ENCODE assay signal across 10 cellular contexts in the genomic region with DNA sequence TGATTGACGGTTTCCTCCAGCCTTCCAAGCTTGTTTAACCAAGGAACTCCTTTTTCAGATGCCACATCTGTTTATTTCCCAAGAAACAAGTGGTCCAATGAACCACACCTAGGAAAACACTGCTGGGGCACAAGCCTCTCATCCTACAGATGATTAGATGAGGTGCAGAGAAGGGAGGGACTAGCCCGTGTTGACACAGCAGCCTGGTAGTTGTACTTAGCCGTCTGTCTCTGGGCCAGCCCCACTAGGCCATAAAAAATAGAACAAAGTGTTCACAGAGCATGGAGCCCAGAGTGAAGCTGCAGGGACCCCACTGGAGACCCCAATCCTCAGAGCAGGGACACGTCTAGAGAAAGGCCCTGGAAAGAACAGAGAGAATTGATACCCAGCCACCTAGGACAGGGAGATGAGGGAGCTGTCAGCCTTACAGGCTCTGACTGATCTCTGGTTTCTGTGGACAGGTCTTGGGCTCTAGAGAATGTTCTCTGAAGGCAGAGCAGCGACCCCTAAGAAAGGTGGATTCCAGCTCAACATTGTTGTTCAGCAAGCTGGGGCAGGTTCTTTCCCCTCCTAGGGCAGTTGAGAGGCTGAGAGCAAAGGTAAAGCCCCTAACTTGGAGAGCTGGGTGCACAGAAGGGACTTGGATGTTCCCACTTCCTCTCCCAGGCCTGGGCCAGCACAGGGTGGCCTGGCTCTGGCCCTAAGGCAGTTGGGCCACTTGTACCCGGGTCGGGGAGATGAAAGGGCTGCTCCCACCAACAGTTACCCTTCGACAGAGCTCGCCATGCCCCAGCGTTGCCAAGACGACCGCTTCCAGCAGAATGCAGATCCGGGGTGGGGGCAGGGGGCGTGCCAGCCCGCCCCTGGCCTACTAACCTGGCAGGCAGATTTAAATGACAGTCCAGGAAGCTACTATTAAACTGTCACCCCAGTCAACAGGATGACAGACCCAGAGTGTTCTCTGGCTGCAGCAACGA. TPM values are rescaled to one million over a fixed set of nuclear protein-coding genes. Genes with fewer than 3 reads are reported as not detected.
DNase-seq lines count a peak whose midpoint lies in the region; ATAC-seq, FAIRE-seq and TF ChIP-seq lines count a peak whose summit lies in the region.
"Had no signal": no experiment of that assay in that cellular context is flagged by ENCODE, and none has a peak within 500 bp of the region (broad histone marks: within the 10 kb centered on the region; RNA-seq: fewer than 3 reads in every experiment).

No MANE protein-coding gene starts in this region.

- H3K4me2 ChIP-seq in HepG2 (ENCODE audit: low read depth, low read length): no peak overlapping the region
- H3K4me2 ChIP-seq in endothelial cell of umbilical vein (ENCODE audit: insufficient read depth, low read length): no peak overlapping the region

- H3K9ac ChIP-seq in HepG2 (ENCODE audit: insufficient read depth, low read depth, low read length) (no peak overlapping the region), endothelial cell of umbilical vein (replicated peaks; ENCODE audit: extremely low read depth, insufficient read depth, low read length) (no peak overlapping the region)

- intact Hi-C loops in HepG2 (cut with micrococcal nuclease; ENCODE audit: unreplicated experiment): no loop called here
- intact Hi-C loops in right lobe of liver (cut with DNase I): no loop called here
- intact Hi-C loops in endothelial cell of umbilical vein (cut with micrococcal nuclease): no loop called here

- H3K27ac ChIP-seq in HepG2 (ENCODE audit: extremely low read length, insufficient read depth, low read length): no peak overlapping the region
- H3K27ac ChIP-seq in right lobe of liver: no peak overlapping the region
- no peak overlapping the region for H3K27ac ChIP-seq in endothelial cell of umbilical vein (ENCODE audit: insufficient read depth, low read depth, low read length)
- H3K27ac ChIP-seq: neutrophil had no signal

- TF ChIP-seq CTCF in HepG2 (CRISPR knock-in tag; IDR thresholded peaks at IDR 0.05) (no peak), right lobe of liver (IDR thresholded peaks at IDR 0.05) (no peak), endothelial cell of umbilical vein (IDR thresholded peaks at IDR 0.05; ENCODE audit: extremely low read depth in 1 of 2, insufficient read depth in 1 of 2, low read depth in 1 of 2, low read length in 2 of 2) (no peak)

- dilution Hi-C loops in endothelial cell of umbilical vein (cut with MboI; ENCODE audit: extremely low pct_ligation_motif_present, low sequenced_read_pairs): no loop called here

- H3K36me3 Mint-ChIP-seq in activated naive CD8-positive, alpha-beta T cell treated with anti-CD3 and anti-CD28 coated beads, Interleukin-2, amount 50 U/mL, for 24 hours (ENCODE audit: low read depth): peaks cover 7% of the 10 kb centered on the region

- H3K9me3 ChIP-seq in HepG2 (ENCODE audit: low read length): no peaks in the 10 kb centered on the region
- no peaks in the 10 kb centered on the region for H3K9me3 ChIP-seq in right lobe of liver
- no peaks in the 10 kb centered on the region for H3K9me3 ChIP-seq in endothelial cell of umbilical vein (replicated peaks; ENCODE audit: control insufficient read depth, insufficient read depth, low read length)
- H3K9me3 ChIP-seq: neutrophil had no signal

- no peak overlapping the region for H3K4me3 Mint-ChIP-seq in activated naive CD8-positive, alpha-beta T cell treated with anti-CD3 and anti-CD28 coated beads, Interleukin-2, amount 50 U/mL, for 24 hours

- no peaks in the 10 kb centered on the region for H3K27me3 Mint-ChIP-seq in activated naive CD8-positive, alpha-beta T cell treated with anti-CD3 and anti-CD28 coated beads, Interleukin-2, amount 50 U/mL, for 24 hours

- H3K4me1 ChIP-seq in HepG2 (ENCODE audit: insufficient read depth, low read length) (peaks cover 38% of the 10 kb centered on the region), right lobe of liver (peaks cover 0 to 5% (median 0%) of the 10 kb centered on the region in 4 donors), endothelial cell of umbilical vein (ENCODE audit: control insufficient read depth, extremely low read depth, insufficient read depth, low read length) (peaks cover 24% of the 10 kb centered on the region)

- H3K9me1 ChIP-seq in endothelial cell of umbilical vein (replicated peaks; ENCODE audit: control insufficient read depth, extremely low read depth, insufficient read depth, low read length): no peaks in the 10 kb centered on the region

- H4K20me1 ChIP-seq in HepG2 (ENCODE audit: insufficient read depth, low read length) (0 out of 2 replicates have a peak, but pooled peaks cover 3% of the 10 kb centered on the region), endothelial cell of umbilical vein (replicated peaks; ENCODE audit: control insufficient read depth, extremely low read depth, insufficient read depth, low read length) (no peaks in the 10 kb centered on the region)

- ATAC-seq in HepG2: no peak
- no peak for ATAC-seq in right lobe of liver
- no peak for ATAC-seq in activated naive CD8-positive, alpha-beta T cell treated with anti-CD3 and anti-CD28 coated beads, Interleukin-2, amount 50 U/mL, for 24 hours

- no peak for TF ChIP-seq RAD21 in HepG2 (CRISPR knock-in tag; IDR thresholded peaks at IDR 0.05)

- 55% methylated on average over 5 of the region's 16 CpGs for WGBS in HepG2 (ENCODE audit: low lambda C conversion rate)
- 66% methylated on average over 3 of the region's 16 CpGs for WGBS in right lobe of liver (ENCODE audit: insufficient coverage, low coverage, low lambda C conversion rate, missing lambda C conversion rate)

- no peaks in the 10 kb centered on the region for H3K9me3 Mint-ChIP-seq in activated naive CD8-positive, alpha-beta T cell treated with anti-CD3 and anti-CD28 coated beads, Interleukin-2, amount 50 U/mL, for 24 hours

- H3K36me3 ChIP-seq in HepG2 (replicated peaks in 1 of 2; ENCODE audit: control insufficient read depth in 1 of 2, insufficient read depth in 2 of 2, low read length in 2 of 2) (0 out of 5 replicates have a peak, but pooled peaks cover 0 to 2% of the 10 kb centered on the region in 2 experiments), right lobe of liver (no peaks in the 10 kb centered on the region), endothelial cell of umbilical vein (ENCODE audit: control insufficient read depth in 2 of 2, extremely low read depth in 1 of 2, insufficient read depth in 2 of 2, low read length in 2 of 2) (no peaks in the 10 kb centered on the region)
- H3K36me3 ChIP-seq: neutrophil had no signal

- FAIRE-seq in HepG2 (lab: Jason Lieb, UNC) (no peak), endothelial cell of umbilical vein (lab: Jason Lieb, UNC) (peak; percentile 24)

- BruUV-seq in HepG2 (replicated peaks; lab: Mats Ljungman, UMichigan) (no TSS peak), endothelial cell of umbilical vein (replicated peaks; lab: Mats Ljungman, UMichigan) (no TSS peak)

- CTCF ChIA-PET in HepG2 (lab: Yijun Ruan, JAX; ENCODE audit: low intra/inter-chr PET ratio, low total read pairs): no interaction called here
- CTCF ChIA-PET in endothelial cell of umbilical vein (lab: Charles Lee): interaction anchor here (0.9 to 1.8 kb wide), 3 partner anchors 18 to 97 kb away, joined by 3 to 13 read pairs (median 4); no protein-coding TSS in a partner anchor

- no peak for TF ChIP-seq POLR2A in HepG2 (IDR thresholded peaks at IDR 0.05; ENCODE audit: insufficient read depth in 1 of 2, low read depth in 2 of 2, low read length in 2 of 2)
- TF ChIP-seq POLR2A in right lobe of liver (IDR thresholded peaks at IDR 0.05): no peak
- no peak for TF ChIP-seq POLR2A in endothelial cell of umbilical vein (IDR thresholded peaks at IDR 0.05; ENCODE audit: low read depth, low read length)

- H2AFZ ChIP-seq in HepG2 (ENCODE audit: low read length) (no peak overlapping the region), endothelial cell of umbilical vein (ENCODE audit: low read depth, low read length) (no peak overlapping the region)

- TF ChIP-seq EP300 in HepG2 (IDR thresholded peaks at IDR 0.05; ENCODE audit: low read depth in 2 of 2, low read length in 2 of 2): no peak
- no peak for TF ChIP-seq EP300 in HepG2 (CRISPR knock-in tag; IDR thresholded peaks at IDR 0.05; ENCODE audit: borderline replicate concordance)

- no peaks in the 10 kb centered on the region; a peak in 1 of 5 replicates for H3K27me3 ChIP-seq in HepG2 (ENCODE audit: control insufficient read depth in 1 of 2, insufficient read depth in 2 of 2, low read length in 2 of 2)
- no peaks in the 10 kb centered on the region for H3K27me3 ChIP-seq in right lobe of liver
- H3K27me3 ChIP-seq in endothelial cell of umbilical vein (ENCODE audit: control insufficient read depth in 2 of 2, insufficient read depth in 2 of 2, low read length in 2 of 2): no peaks in the 10 kb centered on the region
- H3K27me3 ChIP-seq: neutrophil had no signal

- in situ Hi-C loops in HepG2 (cut with HindIII; ENCODE audit: extremely low pct_ligation_motif_present, low pct_unique_long_range_greater_than_20kb) (no loop called here), G401 (cut with HindIII; ENCODE audit: low sequenced_read_pairs) (no loop called here)

- no peaks in the 10 kb centered on the region for H3K79me2 ChIP-seq in HepG2 (ENCODE audit: insufficient read depth, low read length)
- peaks cover 43% of the 10 kb centered on the region for H3K79me2 ChIP-seq in endothelial cell of umbilical vein (ENCODE audit: control insufficient read depth, insufficient read depth, low read length)

- H3K4me1 Mint-ChIP-seq in activated naive CD8-positive, alpha-beta T cell treated with anti-CD3 and anti-CD28 coated beads, Interleukin-2, amount 50 U/mL, for 24 hours: peaks cover 32% of the 10 kb centered on the region

- POLR2A ChIA-PET in HepG2 (lab: Yijun Ruan, JAX) (no interaction called here), endothelial cell of umbilical vein (lab: Charles Lee) (no interaction called here)

- no peak for DNase-seq in HepG2 (ENCODE audit: low spot score)
- no peak for DNase-seq in right lobe of liver
- peak; percentile 33 for DNase-seq in NCI-H2029 treated with DMSO at 0.1 percent for 48 hours (lab: John Stamatoyannopoulos, UW)
- no peak for DNase-seq in endothelial cell of umbilical vein (ENCODE audit: low read depth, low spot score)
- DNase-seq in G401 (ENCODE audit: low spot score): no peak
- no peak for DNase-seq in NCI-H2196 treated with DMSO at 0.1 percent for 48 hours (lab: John Stamatoyannopoulos, UW; ENCODE audit: unreplicated experiment)
- DNase-seq in activated T-cell treated with anti-CD3 and anti-CD28 coated beads, Interleukin-2, amount 50 U/mL, for 48 hours: no peak
- DNase-seq in activated naive CD8-positive, alpha-beta T cell treated with anti-CD3 and anti-CD28 coated beads, Interleukin-2, amount 50 U/mL, for 24 hours: no peak
- DNase-seq: RPMI8226 had no signal

- H3K27ac Mint-ChIP-seq in activated naive CD8-positive, alpha-beta T cell treated with anti-CD3 and anti-CD28 coated beads, Interleukin-2, amount 50 U/mL, for 24 hours: no peak overlapping the region

- H3K4me3 ChIP-seq in HepG2 (replicated peaks in 1 of 3; ENCODE audit: insufficient read depth in 1 of 3, low read depth in 2 of 3, low read length in 3 of 3) (no peak overlapping the region), right lobe of liver (no peak overlapping the region), endothelial cell of umbilical vein (replicated peaks in 1 of 3; ENCODE audit: insufficient read depth in 1 of 3, low read depth in 1 of 3, low read length in 3 of 3) (no peak overlapping the region)

RNA-seq across cellular contexts. Expression of gene LRP8, which starts 31.8 kb away (rescaled TPM):
- total RNA-seq in HepG2 (2016; rRNA removed; fragmentation: Illumina TruSeq; extraction: Trizol): 7.7 and 17.4 TPM in 2 replicates
- total RNA-seq in HepG2 (2016; cell fraction: cytosol; rRNA removed; fragmentation: Illumina TruSeq; extraction: Trizol; ENCODE audit: low read depth): 2.2 and 4.4 TPM in 2 replicates
- total RNA-seq in HepG2 (2016; cell fraction: insoluble cytoplasmic fraction; rRNA removed; fragmentation: Illumina TruSeq; extraction: Trizol): 8.1 and 18.8 TPM in 2 replicates
- total RNA-seq in HepG2 (2016; cell fraction: membrane; rRNA removed; fragmentation: Illumina TruSeq; extraction: Trizol): 7.6 and 8.8 TPM in 2 replicates
- 30.3 and 33.7 TPM in 2 replicates for total RNA-seq in HepG2 (2016; cell fraction: nucleus; rRNA removed; fragmentation: Illumina TruSeq; extraction: Trizol)
- 17.3 and 20.6 TPM in 2 replicates for polyA plus RNA-seq in HepG2 (2011; rRNA removed)
- polyA plus RNA-seq in HepG2 (2011; cell fraction: cytosol; rRNA removed): 10.8 and 12.1 TPM in 2 replicates
- polyA plus RNA-seq in HepG2 (2011; cell fraction: nucleus; rRNA removed): 64.4 and 71.0 TPM in 2 replicates
- polyA plus RNA-seq in HepG2 (2012): 6.2 and 8.4 TPM in 2 replicates
- polyA plus RNA-seq in HepG2 (2016; cell fraction: cytosol; fragmentation: Illumina TruSeq; extraction: Trizol; ENCODE audit: low read depth): 1.1 and 2.0 TPM in 2 replicates
- 7.4 and 8.7 TPM in 2 replicates for polyA plus RNA-seq in HepG2 (2016; cell fraction: insoluble cytoplasmic fraction; fragmentation: Illumina TruSeq; extraction: Trizol; ENCODE audit: low read depth)
- 3.9 and 4.9 TPM in 2 replicates for polyA plus RNA-seq in HepG2 (2016; cell fraction: membrane; fragmentation: Illumina TruSeq; extraction: Trizol; ENCODE audit: low read depth)
- polyA plus RNA-seq in HepG2 (2016; cell fraction: nucleus; fragmentation: Illumina TruSeq; extraction: Trizol; ENCODE audit: insufficient read depth, low read depth): 51.0 and 61.4 TPM in 2 replicates
- polyA minus RNA-seq in HepG2 (2011; rRNA and poly(A)+ RNA removed; ENCODE audit: low replicate concordance): 30.5 and 280 TPM in 2 replicates
- polyA minus RNA-seq in HepG2 (2011; cell fraction: cytosol; rRNA and poly(A)+ RNA removed): 8.3 and 9.2 TPM in 2 replicates
- 28.8 and 29.9 TPM in 2 replicates for polyA minus RNA-seq in HepG2 (2011; cell fraction: nucleus; rRNA and poly(A)+ RNA removed)
- total RNA-seq in right lobe of liver: 1 to 10 TPM in 2 of 6 experiments, under 1 TPM in 4; 0.21 to 1.2 (median 0.56) TPM
- total RNA-seq in endothelial cell of umbilical vein: 57.1 and 62.2 TPM in 2 replicates
- polyA plus RNA-seq in endothelial cell of umbilical vein: 32.7 and 40.9 TPM in 2 replicates
- polyA plus RNA-seq in endothelial cell of umbilical vein (2011; cell fraction: cytosol; rRNA removed): 29.8 and 30.0 TPM in 2 replicates
- 124 and 145 TPM in 2 replicates for polyA plus RNA-seq in endothelial cell of umbilical vein (2011; cell fraction: nucleus; rRNA removed)
- polyA plus RNA-seq in endothelial cell of umbilical vein (2012): 26.6 and 30.5 TPM in 2 replicates
- polyA minus RNA-seq in endothelial cell of umbilical vein: 81.5 and 89.4 TPM in 2 replicates
- polyA minus RNA-seq in endothelial cell of umbilical vein (2011; cell fraction: cytosol; rRNA and poly(A)+ RNA removed): 59.2 TPM
- polyA minus RNA-seq in endothelial cell of umbilical vein (2011; cell fraction: nucleus; rRNA and poly(A)+ RNA removed): 51.7 and 72.7 TPM in 2 replicates
- total RNA-seq in G401 (2014; rRNA removed; shearing (Covaris generic)): 7.0 and 8.0 TPM in 2 replicates

RNA-seq across cellular contexts. Expression of gene MAGOH, which starts 57.7 kb away (rescaled TPM):
- total RNA-seq in HepG2 (2016; rRNA removed; fragmentation: Illumina TruSeq; extraction: Trizol) (87.0 and 145 TPM in 2 replicates), right lobe of liver (10 to 100 TPM; 10.9 to 28.1 (median 19.4) TPM), endothelial cell of umbilical vein (59.8 and 60.1 TPM in 2 replicates)
- 21.7 and 23.8 TPM in 2 replicates for total RNA-seq in HepG2 (2016; cell fraction: cytosol; rRNA removed; fragmentation: Illumina TruSeq; extraction: Trizol; ENCODE audit: low read depth)
- 94.7 and 147 TPM in 2 replicates for total RNA-seq in HepG2 (2016; cell fraction: insoluble cytoplasmic fraction; rRNA removed; fragmentation: Illumina TruSeq; extraction: Trizol)
- 19.6 and 26.4 TPM in 2 replicates for total RNA-seq in HepG2 (2016; cell fraction: membrane; rRNA removed; fragmentation: Illumina TruSeq; extraction: Trizol)
- 32.7 and 35.6 TPM in 2 replicates for total RNA-seq in HepG2 (2016; cell fraction: nucleus; rRNA removed; fragmentation: Illumina TruSeq; extraction: Trizol)
- polyA plus RNA-seq in HepG2 (2011; rRNA removed) (22.9 and 24.1 TPM in 2 replicates), endothelial cell of umbilical vein (16.0 and 25.9 TPM in 2 replicates)
- 9.5 and 15.8 TPM in 2 replicates for polyA plus RNA-seq in HepG2 (2011; cell fraction: cytosol; rRNA removed)
- polyA plus RNA-seq in HepG2 (2011; cell fraction: nucleus; rRNA removed): 3.3 and 4.0 TPM in 2 replicates
- polyA plus RNA-seq in HepG2 (2012): 66.7 and 95.1 TPM in 2 replicates
- 15.7 and 17.3 TPM in 2 replicates for polyA plus RNA-seq in HepG2 (2016; cell fraction: cytosol; fragmentation: Illumina TruSeq; extraction: Trizol; ENCODE audit: low read depth)
- polyA plus RNA-seq in HepG2 (2016; cell fraction: insoluble cytoplasmic fraction; fragmentation: Illumina TruSeq; extraction: Trizol; ENCODE audit: low read depth): 201 and 238 TPM in 2 replicates
- 18.7 and 19.6 TPM in 2 replicates for polyA plus RNA-seq in HepG2 (2016; cell fraction: membrane; fragmentation: Illumina TruSeq; extraction: Trizol; ENCODE audit: low read depth)
- polyA plus RNA-seq in HepG2 (2016; cell fraction: nucleus; fragmentation: Illumina TruSeq; extraction: Trizol; ENCODE audit: insufficient read depth, low read depth): 61.2 and 72.1 TPM in 2 replicates
- polyA minus RNA-seq in HepG2 (2011; rRNA and poly(A)+ RNA removed; ENCODE audit: low replicate concordance): 17.7 and 28.8 TPM in 2 replicates
- polyA minus RNA-seq in HepG2 (2011; cell fraction: cytosol; rRNA and poly(A)+ RNA removed): 17.8 and 19.0 TPM in 2 replicates
- 16.9 and 22.7 TPM in 2 replicates for polyA minus RNA-seq in HepG2 (2011; cell fraction: nucleus; rRNA and poly(A)+ RNA removed)
- polyA plus RNA-seq in endothelial cell of umbilical vein (2011; cell fraction: cytosol; rRNA removed): 27.5 and 32.0 TPM in 2 replicates
- 7.9 and 20.8 TPM in 2 replicates for polyA plus RNA-seq in endothelial cell of umbilical vein (2011; cell fraction: nucleus; rRNA removed)
- polyA plus RNA-seq in endothelial cell of umbilical vein (2012): 94.8 and 102 TPM in 2 replicates
- polyA minus RNA-seq in endothelial cell of umbilical vein: 41.0 and 64.8 TPM in 2 replicates
- polyA minus RNA-seq in endothelial cell of umbilical vein (2011; cell fraction: cytosol; rRNA and poly(A)+ RNA removed): 16.2 TPM
- 12.1 and 14.4 TPM in 2 replicates for polyA minus RNA-seq in endothelial cell of umbilical vein (2011; cell fraction: nucleus; rRNA and poly(A)+ RNA removed)
- 15.2 and 55.9 TPM in 2 replicates for total RNA-seq in G401 (2014; rRNA removed; shearing (Covaris generic))
